8 cellular contexts compared by ENCODE assay signal in genomic region chr22:44828193-44828592, GRCh38.
A peak's percentile ranks its signal among the peaks of the same experiment; 100 is the strongest.
DNase-seq lines count a peak whose midpoint lies in the region; ATAC-seq and TF ChIP-seq lines count a peak whose summit lies in the region.

No MANE protein-coding gene starts in this region.

- H3K4me1 ChIP-seq in breast epithelium (no peaks in the 10 kb centered on the region), testis (no peaks in the 10 kb centered on the region)

- no TSS peak for BruUV-seq in MCF 10A (replicated peaks; lab: Mats Ljungman, UMichigan)

- ATAC-seq in HG03097 (IDR thresholded peaks at IDR 0.05; ENCODE audit: low FRiP score, unreplicated experiment) = no peak

- H3K4me1 Mint-ChIP-seq in MCF 10A (ENCODE audit: insufficient read depth, unreplicated experiment) = no peaks in the 10 kb centered on the region

- peaks cover 9% of the 10 kb centered on the region for H3K9me3 Mint-ChIP-seq in MCF 10A (ENCODE audit: unreplicated experiment)

- intact Hi-C loops in MCF 10A (cut with micrococcal nuclease) = no loop called here
- intact Hi-C loops in breast epithelium (cut with DNase I; ENCODE audit: low total_unique reads) = loop anchor here (10.0 kb wide), 1 partner anchor 267 kb away; no protein-coding TSS in a partner anchor
- intact Hi-C loops in testis (cut with DNase I; ENCODE audit: low total_unique reads) = no loop called here

- TF ChIP-seq CTCF in MCF 10A (IDR thresholded peaks at IDR 0.05; ENCODE audit: unreplicated experiment) = peak; percentile 70
- peak in 1 of 3 donors; percentile 23 for TF ChIP-seq CTCF in breast epithelium (IDR thresholded peaks at IDR 0.05)
- peak in 2 of 3 experiments; percentile 21 to 26 for TF ChIP-seq CTCF in testis (IDR thresholded peaks at IDR 0.05)

- H3K27ac Mint-ChIP-seq in MCF 10A (ENCODE audit: low read depth, unreplicated experiment) = no peak overlapping the region

- H3K4me3 ChIP-seq in breast epithelium (no peak overlapping the region), testis (no peak overlapping the region)

- peaks cover 7% of the 10 kb centered on the region for H3K36me3 Mint-ChIP-seq in MCF 10A (ENCODE audit: insufficient read depth, unreplicated experiment)

- POLR2A ChIA-PET in MCF 10A (lab: Yijun Ruan, JAX) = no interaction called here

- H3K36me3 ChIP-seq in breast epithelium = no peaks in the 10 kb centered on the region
- H3K36me3 ChIP-seq in testis (ENCODE audit: low read depth, missing control alignments) = no peaks in the 10 kb centered on the region

- H3K9me3 ChIP-seq in breast epithelium = no peaks in the 10 kb centered on the region
- no peaks in the 10 kb centered on the region for H3K9me3 ChIP-seq in testis

- TF ChIP-seq POLR2A in breast epithelium (IDR thresholded peaks at IDR 0.05) (no peak), erythroblast (IDR thresholded peaks at IDR 0.05; ENCODE audit: low read length) (no peak), testis (IDR thresholded peaks at IDR 0.05) (no peak)

- H3K27ac ChIP-seq in breast epithelium (no peak overlapping the region), testis (no peak overlapping the region)

- CTCF ChIA-PET in MCF 10A (lab: Yijun Ruan, JAX) = interaction anchor here (0.6 to 2.1 kb wide), 5 partner anchors 8 to 1973 kb away, joined by 3 to 12 read pairs (median 3); no protein-coding TSS in a partner anchor

- H3K27me3 ChIP-seq in breast epithelium (no peaks in the 10 kb centered on the region), testis (no peaks in the 10 kb centered on the region)

- 60 to 75% methylated on average over 5 to 8 of the region's 8 CpGs for WGBS in testis, 2 donors

- no peak overlapping the region for H3K4me3 Mint-ChIP-seq in MCF 10A (ENCODE audit: unreplicated experiment)

- DNase-seq in MCF 10A (ENCODE audit: unreplicated experiment) (peak; percentile 21), breast epithelium (ENCODE audit: low spot score in 2 of 2) (no peak), NCI-H69 (lab: John Stamatoyannopoulos, UW) (peak; percentile 25), erythroblast (lab: John Stamatoyannopoulos, UW) (peak; percentile 24 to 39), testis (no peak), DMS79 treated with DMSO at 0.1 percent for 48 hours (lab: John Stamatoyannopoulos, UW) (no peak), NCI-H2081 treated with DMSO at 0.1 percent for 48 hours (lab: John Stamatoyannopoulos, UW) (no peak)

- no peaks in the 10 kb centered on the region for H3K27me3 Mint-ChIP-seq in MCF 10A (ENCODE audit: insufficient read depth, unreplicated experiment)

Comparison
In these comparisons a context has a peak if more than half of its experiments do, and no peak if none do; other contexts are left out.
1. DNase-seq: peak in MCF 10A (single experiment), NCI-H69 (single experiment) and erythroblast (2 of 2); none in breast epithelium (0 of 2), testis (single experiment), DMS79 treated with DMSO at 0.1 percent for 48 hours (single experiment) and NCI-H2081 treated with DMSO at 0.1 percent for 48 hours (single experiment).